ENCODE assay signal across 23 cellular contexts in the genomic region with DNA sequence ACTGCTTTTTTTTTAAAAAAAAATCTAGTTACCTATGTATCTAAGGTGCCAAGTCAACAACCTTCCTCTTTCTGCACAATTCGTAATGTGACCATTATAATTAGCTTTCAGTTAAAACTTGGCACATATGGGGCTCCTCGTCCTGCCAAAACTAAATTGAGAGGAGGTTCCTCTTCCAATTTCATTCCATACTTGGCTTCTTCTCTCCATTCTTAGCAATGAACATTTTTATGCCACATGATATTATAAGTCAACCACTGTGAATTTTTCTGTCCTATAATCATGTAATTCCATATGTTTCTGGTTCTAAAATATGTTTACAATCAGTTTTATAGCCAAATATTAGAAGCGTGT.
DNase-seq lines count a peak whose midpoint lies in the region; ATAC-seq and TF ChIP-seq lines count a peak whose summit lies in the region.
"Had no signal": no experiment of that assay in that cellular context is flagged by ENCODE, and none has a peak within 500 bp of the region (broad histone marks: within the 10 kb centered on the region; RNA-seq: fewer than 3 reads in every experiment).

No MANE protein-coding gene starts in this region.

- DNase-seq in left ventricle myocardium inferior (no peak), right cardiac atrium (no peak), NCI-H69 (lab: John Stamatoyannopoulos, UW) (peak; percentile 76), fibroblast of gingiva (ENCODE audit: low read depth) (peak; percentile 18), suprapubic skin (ENCODE audit: low spot score in 2 of 2) (no peak), HAP-1 (ENCODE audit: low spot score in 2 of 2) (no peak)
- DNase-seq in stimulated activated CD4-positive, alpha-beta T cell treated with anti-CD3 and anti-CD28 coated beads, Interleukin-4, amount 100 ng/mL, for 1 hour: no peak
- DNase-seq: activated CD4-positive, alpha-beta T cell treated with anti-CD3 and anti-CD28 coated beads, Interleukin-2, amount 50 U/mL, for 1 hour; activated CD4-positive, CD25-positive, alpha-beta regulatory T cell; activated gamma-delta T cell treated with Interleukin-2 at 50 U/mL for 16 hours; activated naive CD8-positive, alpha-beta T cell treated with anti-CD3 and anti-CD28 coated beads, Interleukin-2, amount 10 ng/mL, durations not matched to agents 7 days and 5 days; activated T-cell treated with anti-CD3 and anti-CD28 coated beads, Interleukin-2, amount 50 U/mL, for 4 hours; AML-193; NCI-H226; stimulated activated CD4-positive, alpha-beta T cell treated with anti-CD3 and anti-CD28 coated beads, Interleukin-1b, Interleukin-23, amount 100 ng/mL, for 48 hours; stimulated activated CD8-positive, alpha-beta memory T cell treated with anti-CD3 and anti-CD28 coated beads, Interleukin-4, amount 100 ng/mL, for 48 hours; T-helper 1 cell had no signal

- ATAC-seq in right cardiac atrium (no peak), HG02571 (IDR thresholded peaks at IDR 0.05; ENCODE audit: unreplicated experiment) (no peak)
- ATAC-seq: activated T-cell treated with anti-CD3 and anti-CD28 coated beads, Interleukin-2, amount 50 U/mL, for 4 hours had no signal

- H3K4me3 ChIP-seq in left ventricle myocardium inferior: no peak overlapping the region
- H3K4me3 ChIP-seq in right cardiac atrium (ENCODE audit: low read length): no peak overlapping the region
- no peak overlapping the region for H3K4me3 ChIP-seq in suprapubic skin
- H3K4me3 ChIP-seq in HAP-1: no peak overlapping the region
- H3K4me3 ChIP-seq: A549, SJSA1, vagina had no signal

- TF ChIP-seq CTCF in left ventricle myocardium inferior (IDR thresholded peaks at IDR 0.05; ENCODE audit: borderline replicate concordance): no peak
- TF ChIP-seq CTCF in suprapubic skin (IDR thresholded peaks at IDR 0.05): no peak

- no peak for TF ChIP-seq POLR2A in suprapubic skin (IDR thresholded peaks at IDR 0.05)

- WGBS in right cardiac atrium: 25% methylated on average over 3 of the region's 3 CpGs
- 23% methylated on average over 3 of the region's 3 CpGs for WGBS in suprapubic skin

- no peaks in the 10 kb centered on the region for H3K9me3 ChIP-seq in left ventricle myocardium inferior (replicated peaks)
- H3K9me3 ChIP-seq in right cardiac atrium (ENCODE audit: control insufficient read depth, low read length): no peaks in the 10 kb centered on the region
- no peaks in the 10 kb centered on the region for H3K9me3 ChIP-seq in suprapubic skin
- H3K9me3 ChIP-seq in HAP-1: no peaks in the 10 kb centered on the region
- H3K9me3 ChIP-seq: SJSA1, tibial artery, vagina had no signal

- intact Hi-C loops in left ventricle myocardium inferior (cut with micrococcal nuclease) (loop anchor here (10.0 kb wide), 1 partner anchor 129 kb away; no protein-coding TSS in a partner anchor), right cardiac atrium (cut with DNase I) (loop anchor here in 2 of 4 donors (5.0 to 10.0 kb wide), 3 partner anchors 77 to 229 kb away; no protein-coding TSS in a partner anchor)

- peaks cover 34% of the 10 kb centered on the region for H3K4me1 ChIP-seq in left ventricle myocardium inferior
- H3K4me1 ChIP-seq in right cardiac atrium (ENCODE audit: control insufficient read depth, insufficient read depth, low read length): peaks cover 1% of the 10 kb centered on the region
- peaks cover 17% of the 10 kb centered on the region for H3K4me1 ChIP-seq in suprapubic skin
- H3K4me1 ChIP-seq in HAP-1: peaks cover 9% of the 10 kb centered on the region
- H3K4me1 ChIP-seq: A549, parathyroid adenoma had no signal

- in situ Hi-C loops in HAP-1 (cut with MboI; ENCODE audit: low sequenced_read_pairs): loop anchor here (10.0 kb wide), 1 partner anchor 119 kb away; no protein-coding TSS in a partner anchor

- H3K36me3 ChIP-seq in left ventricle myocardium inferior: no peaks in the 10 kb centered on the region
- no peaks in the 10 kb centered on the region for H3K36me3 ChIP-seq in suprapubic skin
- no peaks in the 10 kb centered on the region for H3K36me3 ChIP-seq in HAP-1 (replicated peaks)
- H3K36me3 ChIP-seq: SJSA1, tibial artery, vagina had no signal

- H3K27ac ChIP-seq in left ventricle myocardium inferior (replicated peaks) (peak overlapping the region; percentile 21), right cardiac atrium (ENCODE audit: low read length) (no peak overlapping the region), suprapubic skin (peak overlapping the region; percentile 8)
- H3K27ac ChIP-seq: A549, parathyroid adenoma had no signal

- H3K27me3 ChIP-seq in left ventricle myocardium inferior (ENCODE audit: low read depth) (no peaks in the 10 kb centered on the region), right cardiac atrium (ENCODE audit: control insufficient read depth, insufficient read depth) (no peaks in the 10 kb centered on the region), suprapubic skin (no peaks in the 10 kb centered on the region), HAP-1 (ENCODE audit: low read depth) (no peaks in the 10 kb centered on the region)
- H3K27me3 ChIP-seq: SJSA1, tibial artery, vagina had no signal

- TF ChIP-seq EP300 in suprapubic skin (IDR thresholded peaks at IDR 0.05): no peak

Comparison
In these comparisons a context has a peak if more than half of its experiments do, and no peak if none do; other contexts are left out.
1. DNase-seq: peak in NCI-H69 (single experiment) and fibroblast of gingiva (single experiment); none in left ventricle myocardium inferior (single experiment), right cardiac atrium (0 of 3), suprapubic skin (0 of 2), stimulated activated CD4-positive, alpha-beta T cell treated with anti-CD3 and anti-CD28 coated beads, Interleukin-4, amount 100 ng/mL, for 1 hour (single experiment) and HAP-1 (0 of 2).